In the genomic region with DNA sequence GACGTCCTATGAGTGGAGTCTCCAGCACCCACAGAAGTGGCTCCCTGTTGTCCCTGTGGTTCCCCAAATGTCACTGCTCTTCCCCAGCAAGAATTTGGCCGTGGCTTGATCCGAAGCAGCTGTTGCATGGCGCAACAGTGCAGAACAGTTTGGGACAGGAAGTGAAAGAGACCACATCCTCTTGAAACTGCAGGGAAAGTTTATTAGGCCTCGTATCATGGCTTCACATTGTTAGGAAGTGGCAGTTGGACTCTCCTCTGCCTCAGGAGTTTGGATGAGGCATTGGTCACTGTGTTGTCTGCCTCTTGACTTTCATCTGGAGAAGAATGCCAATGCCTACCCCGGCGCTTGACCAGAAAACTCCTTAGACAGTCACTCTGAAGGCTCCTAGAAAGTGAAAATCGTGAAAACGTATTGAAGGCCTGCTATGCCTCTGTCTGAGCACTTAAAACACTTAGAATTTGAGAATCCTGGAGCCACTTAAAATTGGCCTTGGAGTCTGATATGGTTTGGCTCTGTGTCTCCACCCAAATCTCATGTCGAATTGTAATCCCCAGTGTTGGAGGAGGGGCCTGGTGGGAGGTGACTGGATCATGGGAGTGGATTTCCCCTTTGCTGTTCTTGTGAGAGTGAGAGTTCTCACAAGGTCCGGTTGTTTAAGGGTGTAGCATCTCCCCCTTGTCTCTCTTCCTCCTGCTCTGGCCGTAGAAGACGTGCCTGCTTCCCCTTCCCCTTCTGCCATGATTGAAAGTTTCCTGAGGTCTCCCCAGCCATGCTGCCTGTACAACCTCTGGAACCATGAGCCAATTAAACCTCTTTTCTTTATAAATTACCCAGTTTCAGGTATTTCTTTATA, we compare ENCODE assay signal across 8 cellular contexts.
DNase-seq lines count a peak whose midpoint lies in the region; ATAC-seq and TF ChIP-seq lines count a peak whose summit lies in the region.

No MANE protein-coding gene starts in this region.

- H3K27me3 Mint-ChIP-seq in activated T-cell treated with anti-CD3 and anti-CD28 coated beads, Interleukin-2, amount 50 U/mL, for 4 hours (ENCODE audit: low read depth) = no peaks in the 10 kb centered on the region
- H3K27me3 Mint-ChIP-seq in natural killer cell (ENCODE audit: low read depth in 2 of 2) = peaks cover 0 to 2% of the 10 kb centered on the region in 2 donors

- H3K4me3 Mint-ChIP-seq in activated T-cell treated with anti-CD3 and anti-CD28 coated beads, Interleukin-2, amount 50 U/mL, for 4 hours = peak overlapping the region; percentile 65
- H3K4me3 Mint-ChIP-seq in natural killer cell = peak overlapping the region; percentile 82

- no peak for TF ChIP-seq CTCF in natural killer cell (IDR thresholded peaks at IDR 0.05)

- peak; percentile 84 for ATAC-seq in GM19043 (IDR thresholded peaks at IDR 0.05; ENCODE audit: low read depth, unreplicated experiment)
- peak; percentile 93 for ATAC-seq in HG03432 (IDR thresholded peaks at IDR 0.05; ENCODE audit: unreplicated experiment)
- ATAC-seq in activated T-cell treated with anti-CD3 and anti-CD28 coated beads, Interleukin-2, amount 50 U/mL, for 4 hours = peak; percentile 27 to 32
- peak; percentile 75 to 84 (median 82) for ATAC-seq in natural killer cell

- DNase-seq in AML-193 (lab: John Stamatoyannopoulos, UW) (peak; percentile 100), natural killer cell (no peak), DMS153 (lab: John Stamatoyannopoulos, UW) (no peak), DMS 273 (lab: John Stamatoyannopoulos, UW; ENCODE audit: unreplicated experiment) (no peak)
- no peak for DNase-seq in activated T-cell treated with anti-CD3 and anti-CD28 coated beads, Interleukin-2, amount 50 U/mL, for 4 hours
- no peak for DNase-seq in stimulated activated CD4-positive, alpha-beta T cell treated with anti-CD3 and anti-CD28 coated beads, Interleukin-2, amount 100 ng/mL, for 48 hours

- H3K9me3 Mint-ChIP-seq in activated T-cell treated with anti-CD3 and anti-CD28 coated beads, Interleukin-2, amount 50 U/mL, for 4 hours = no peaks in the 10 kb centered on the region
- peaks cover 0 to 2% of the 10 kb centered on the region in 2 donors for H3K9me3 Mint-ChIP-seq in natural killer cell

- no peaks in the 10 kb centered on the region for H3K36me3 Mint-ChIP-seq in activated T-cell treated with anti-CD3 and anti-CD28 coated beads, Interleukin-2, amount 50 U/mL, for 4 hours (ENCODE audit: insufficient read depth)
- peaks cover 12% of the 10 kb centered on the region for H3K36me3 Mint-ChIP-seq in natural killer cell

- peaks cover 20% of the 10 kb centered on the region for H3K4me1 Mint-ChIP-seq in activated T-cell treated with anti-CD3 and anti-CD28 coated beads, Interleukin-2, amount 50 U/mL, for 4 hours (ENCODE audit: low read depth)
- H3K4me1 Mint-ChIP-seq in natural killer cell = peaks cover 18% of the 10 kb centered on the region in 2 donors

- intact Hi-C loops in natural killer cell (cut with micrococcal nuclease) = no loop called here

- H3K27ac Mint-ChIP-seq in natural killer cell = peak overlapping the region; percentile 77 to 85

Comparison
In these comparisons a context has a peak if more than half of its experiments do, and no peak if none do; other contexts are left out.
1. DNase-seq: peak in AML-193 (2 of 2); none in activated T-cell treated with anti-CD3 and anti-CD28 coated beads, Interleukin-2, amount 50 U/mL, for 4 hours (single experiment), natural killer cell (single experiment), DMS153 (single experiment), stimulated activated CD4-positive, alpha-beta T cell treated with anti-CD3 and anti-CD28 coated beads, Interleukin-2, amount 100 ng/mL, for 48 hours (0 of 2) and DMS 273 (single experiment).
2. ATAC-seq: peak in every context shown above with its lines; median percentile 93 in HG03432; 84 in GM19043; 82 in natural killer cell; 30 in activated T-cell treated with anti-CD3 and anti-CD28 coated beads, Interleukin-2, amount 50 U/mL, for 4 hours.